1 cellular context compared by ENCODE assay signal in genomic region chr20:36584018-36584481, GRCh38.
A peak's percentile ranks its signal among the peaks of the same experiment; 100 is the strongest.
TF ChIP-seq lines count a peak whose summit lies in the region.

No MANE protein-coding gene starts in this region.

TF ChIP-seq in liver, 16 proteins besides CTCF, POLR2A, EP300 and RAD21:
- TF ChIP-seq HNF4A (conservative IDR thresholded peaks at IDR 0.05) (peak; percentile 58 to 65), HNF4G (IDR thresholded peaks at IDR 0.05) (no peak), RXRA (IDR thresholded peaks at IDR 0.05) (peak in 1 of 2 donors; percentile 15)
